ENCODE assay signal across 8 cellular contexts in genomic region chr12:51980051-51980808, GRCh38. TPM values are rescaled to one million over a fixed set of nuclear protein-coding genes. Genes with fewer than 3 reads are reported as not detected.
DNase-seq lines count a peak whose midpoint lies in the region; FAIRE-seq and TF ChIP-seq lines count a peak whose summit lies in the region.

No MANE protein-coding gene starts in this region.

- CTCF ChIA-PET in BJ (lab: Yijun Ruan, JAX), result interaction anchor here (0.6 to 5.6 kb wide), 14 partner anchors 9 to 559 kb away, joined by 3 to 56 read pairs (median 6); no protein-coding TSS in a partner anchor

- peak overlapping the region in 2 of 3 experiments; percentile 29 to 73 for H3K27ac Mint-ChIP-seq in nephron

- H3K27ac ChIP-seq in OCI-LY1 (ENCODE audit: low read depth, low read length, poor library complexity, severe bottlenecking) (no peak overlapping the region), esophagus muscularis mucosa (replicated peaks in 1 of 4) (no peak overlapping the region), substantia nigra (ENCODE audit: low read depth, low read length, poor library complexity, severe bottlenecking) (no peak overlapping the region)

- H3K9ac ChIP-seq in OCI-LY1 (ENCODE audit: low read length), result no peak overlapping the region

- H2AFZ ChIP-seq in OCI-LY1 (ENCODE audit: low read length), result no peak overlapping the region

- no peaks in the 10 kb centered on the region for H3F3A ChIP-seq in OCI-LY1 (ENCODE audit: insufficient read depth, low read length)

- peaks cover 10% of the 10 kb centered on the region for H3K4me1 Mint-ChIP-seq in nephron

- H3K4me3 ChIP-seq in BJ (ENCODE audit: low read depth, low read length) (no peak overlapping the region), OCI-LY1 (ENCODE audit: low read depth, low read length, poor library complexity, severe bottlenecking) (no peak overlapping the region), esophagus muscularis mucosa (no peak overlapping the region)

- TF ChIP-seq CTCF in BJ (IDR thresholded peaks at IDR 0.05; ENCODE audit: insufficient read depth, low read depth, low read length) (peak; percentile 96), OCI-LY1 (IDR thresholded peaks at IDR 0.05; ENCODE audit: low read length) (peak; percentile 94), esophagus muscularis mucosa (IDR thresholded peaks at IDR 0.05) (peak in 2 of 3 experiments; percentile 94), nephron (IDR thresholded peaks at IDR 0.05; ENCODE audit: unreplicated experiment in 3 of 3) (peak; percentile 95 to 99 (median 98))

- H3K27me3 Mint-ChIP-seq in nephron (ENCODE audit: low read depth), result no peaks in the 10 kb centered on the region

- POLR2A ChIA-PET in BJ (lab: Charles Lee), result no interaction called here

- peaks cover 19% of the 10 kb centered on the region for H3K36me3 ChIP-seq in BJ (ENCODE audit: control insufficient read depth, insufficient read depth, low read length)
- peaks cover 14% of the 10 kb centered on the region; the same call in 1 of the 2 replicates for H3K36me3 ChIP-seq in OCI-LY1 (ENCODE audit: insufficient read depth, low read length)
- peaks cover 28 to 85% (median 72%) of the 10 kb centered on the region in 4 donors for H3K36me3 ChIP-seq in esophagus muscularis mucosa

- no peak overlapping the region for H3K4me3 Mint-ChIP-seq in nephron

- no peak for TF ChIP-seq EP300 in esophagus muscularis mucosa (IDR thresholded peaks at IDR 0.05)

- H3K4me1 ChIP-seq in OCI-LY1 (ENCODE audit: insufficient read depth, low read length, severe bottlenecking) (peaks cover 4% of the 10 kb centered on the region), esophagus muscularis mucosa (peaks cover 0 to 7% (median 2%) of the 10 kb centered on the region in 4 donors)

- FAIRE-seq in GM19239 (lab: Jason Lieb, UNC), result peak; percentile 84

- peaks cover 58% of the 10 kb centered on the region for H3K36me3 Mint-ChIP-seq in nephron (ENCODE audit: low read depth)

- no peak overlapping the region for H3K4me2 ChIP-seq in OCI-LY1 (ENCODE audit: low read length)

- H3K9me2 ChIP-seq in OCI-LY1 (ENCODE audit: low read depth, low read length), result no peaks in the 10 kb centered on the region

- WGBS in esophagus muscularis mucosa, result 38% methylated on average over 7 of the region's 7 CpGs

- H3K9me3 Mint-ChIP-seq in nephron, result no peaks in the 10 kb centered on the region

- H3K79me2 ChIP-seq in OCI-LY1 (ENCODE audit: insufficient read depth, low read length), result no peaks in the 10 kb centered on the region

- H3K27me3 ChIP-seq in BJ (ENCODE audit: control insufficient read depth, insufficient read depth, low read length) (no peaks in the 10 kb centered on the region), OCI-LY1 (ENCODE audit: insufficient read depth, low read length) (no peaks in the 10 kb centered on the region), esophagus muscularis mucosa (no peaks in the 10 kb centered on the region)

- TF ChIP-seq POLR2A in esophagus muscularis mucosa (IDR thresholded peaks at IDR 0.05; ENCODE audit: low read depth), result no peak

- intact Hi-C loops in esophagus muscularis mucosa (cut with DNase I), result no loop called here

- H4K20me1 ChIP-seq in OCI-LY1 (ENCODE audit: insufficient read depth, low read length), result no peaks in the 10 kb centered on the region

- H3K9me3 ChIP-seq in OCI-LY1 (ENCODE audit: low read length), result no peaks in the 10 kb centered on the region
- no peaks in the 10 kb centered on the region for H3K9me3 ChIP-seq in esophagus muscularis mucosa

- DNase-seq in BJ (ENCODE audit: low read depth) (no peak), GM19239 (ENCODE audit: insufficient read length, low spot score) (peak; percentile 72), HS-5 (ENCODE audit: low read depth) (peak; percentile 39), esophagus muscularis mucosa (ENCODE audit: extremely low spot score) (no peak), substantia nigra (lab: John Stamatoyannopoulos, UW) (peak in 36 of 49 donors; percentile 3 to 73 (median 36))
- peak; percentile 81 for DNase-seq in activated CD8-positive, alpha-beta memory T cell treated with anti-CD3 and anti-CD28 coated beads, Interleukin-2, amount 50 U/mL, for 48 hours

RNA-seq across cellular contexts. Expression of gene TAMALIN, which starts 26.5 kb away (rescaled TPM):
- polyA plus RNA-seq in BJ (2011; rRNA removed), result 0.96 and 1.3 TPM in 2 replicates
- 0.38 and 0.46 TPM in 2 replicates for polyA minus RNA-seq in BJ (2011; rRNA and poly(A)+ RNA removed)
- 10 to 100 TPM; 13.3 to 26.9 (median 18.3) TPM for total RNA-seq in esophagus muscularis mucosa

RNA-seq across cellular contexts. Expression of gene ACVR1B, which starts 28.7 kb away (rescaled TPM):
- polyA plus RNA-seq in BJ (2011; rRNA removed), result 12.6 and 12.9 TPM in 2 replicates
- polyA minus RNA-seq in BJ (2011; rRNA and poly(A)+ RNA removed), result 10.7 and 14.7 TPM in 2 replicates
- 10 to 100 TPM in 3 of 4 donors, 1 to 10 TPM in 1; 9.1 to 22.4 (median 13.9) TPM for total RNA-seq in esophagus muscularis mucosa

Comparison
In these comparisons a context has a peak if more than half of its experiments do, and no peak if none do; other contexts are left out.
1. DNase-seq: peak in GM19239 (single experiment), HS-5 (single experiment), activated CD8-positive, alpha-beta memory T cell treated with anti-CD3 and anti-CD28 coated beads, Interleukin-2, amount 50 U/mL, for 48 hours (single experiment) and substantia nigra (36 of 49); none in BJ (single experiment) and esophagus muscularis mucosa (single experiment).
2. Peak in every context shown above with its lines, with median percentiles within 50 percentile points of each other: CTCF ChIP-seq.